Comparison of ENCODE assay signal across 9 cellular contexts in genomic region chr9:91415290-91415689, GRCh38. TPM values are rescaled to one million over a fixed set of nuclear protein-coding genes. Genes with fewer than 3 reads are reported as not detected.
DNase-seq lines count a peak whose midpoint lies in the region; ATAC-seq, FAIRE-seq and TF ChIP-seq lines count a peak whose summit lies in the region.
"Had no signal": no experiment of that assay in that cellular context is flagged by ENCODE, and none has a peak within 500 bp of the region (broad histone marks: within the 10 kb centered on the region; RNA-seq: fewer than 3 reads in every experiment).

No MANE protein-coding gene starts in this region.

- ATAC-seq in GM19467 (IDR thresholded peaks at IDR 0.05; ENCODE audit: unreplicated experiment) (peak; percentile 88), HG03135 (IDR thresholded peaks at IDR 0.05; ENCODE audit: unreplicated experiment) (peak; percentile 96)

- DNase-seq in GM12891 (ENCODE audit: insufficient read length, low spot score) (no peak), NCI-H2107 (lab: John Stamatoyannopoulos, UW) (no peak), NCI-H345 treated with DMSO at 0.1 percent for 48 hours (lab: John Stamatoyannopoulos, UW; ENCODE audit: unreplicated experiment) (no peak), Calu3 (no peak), HFFc6 (no peak)
- no peak for DNase-seq in activated CD4-positive, alpha-beta memory T cell treated with anti-CD3 and anti-CD28 coated beads, Interleukin-2, amount 10 ng/mL, durations not matched to agents 7 days and 5 days

- no peaks in the 10 kb centered on the region for H3K27me3 Mint-ChIP-seq in activated CD4-positive, alpha-beta memory T cell treated with anti-CD3 and anti-CD28 coated beads, Interleukin-2, amount 10 ng/mL, durations not matched to agents 7 days and 5 days
- H3K27me3 Mint-ChIP-seq in Calu3 (ENCODE audit: unreplicated experiment) = no peaks in the 10 kb centered on the region
- peaks cover 3% of the 10 kb centered on the region; the same call in 1 of the 2 replicates for H3K27me3 Mint-ChIP-seq in HFFc6 (ENCODE audit: insufficient read depth)

- intact Hi-C loops in Calu3 (cut with micrococcal nuclease; ENCODE audit: unreplicated experiment) = no loop called here

- FAIRE-seq in GM12891 (lab: Jason Lieb, UNC) = peak; percentile 86

- H3K27ac Mint-ChIP-seq in activated CD4-positive, alpha-beta memory T cell treated with anti-CD3 and anti-CD28 coated beads, Interleukin-2, amount 10 ng/mL, durations not matched to agents 7 days and 5 days = peak overlapping the region; percentile 4
- no peak overlapping the region for H3K27ac Mint-ChIP-seq in Calu3 (ENCODE audit: unreplicated experiment)
- no peak overlapping the region for H3K27ac Mint-ChIP-seq in HFFc6

- peaks cover 87% of the 10 kb centered on the region for H3K4me1 Mint-ChIP-seq in activated CD4-positive, alpha-beta memory T cell treated with anti-CD3 and anti-CD28 coated beads, Interleukin-2, amount 10 ng/mL, durations not matched to agents 7 days and 5 days
- H3K4me1 Mint-ChIP-seq in Calu3 (ENCODE audit: low read depth, unreplicated experiment) (peaks cover 23% of the 10 kb centered on the region), HFFc6 (ENCODE audit: low read depth) (peaks cover 97% of the 10 kb centered on the region)

- H3K36me3 Mint-ChIP-seq in activated CD4-positive, alpha-beta memory T cell treated with anti-CD3 and anti-CD28 coated beads, Interleukin-2, amount 10 ng/mL, durations not matched to agents 7 days and 5 days (ENCODE audit: low read depth) = peaks cover 63% of the 10 kb centered on the region
- H3K36me3 Mint-ChIP-seq in Calu3 (ENCODE audit: insufficient read depth, unreplicated experiment) (peaks cover 19% of the 10 kb centered on the region), HFFc6 (ENCODE audit: low read depth) (peaks cover 18% of the 10 kb centered on the region)
- H3K36me3 Mint-ChIP-seq: IgD-negative memory B cell had no signal

- H3K9me3 Mint-ChIP-seq in activated CD4-positive, alpha-beta memory T cell treated with anti-CD3 and anti-CD28 coated beads, Interleukin-2, amount 10 ng/mL, durations not matched to agents 7 days and 5 days = no peaks in the 10 kb centered on the region
- H3K9me3 Mint-ChIP-seq in Calu3 (ENCODE audit: low read depth, unreplicated experiment) = no peaks in the 10 kb centered on the region
- no peaks in the 10 kb centered on the region for H3K9me3 Mint-ChIP-seq in HFFc6
- H3K9me3 Mint-ChIP-seq: IgD-negative memory B cell had no signal

- no peak for TF ChIP-seq POLR2A in GM12891 (IDR thresholded peaks at IDR 0.05; ENCODE audit: low read depth, low read length)

- TF ChIP-seq CTCF in Calu3 (IDR thresholded peaks at IDR 0.05; ENCODE audit: unreplicated experiment) (no peak), HFFc6 (IDR thresholded peaks at IDR 0.05) (no peak)

- CTCF ChIA-PET in activated CD4-positive, alpha-beta memory T cell treated with anti-CD3 and anti-CD28 coated beads, Interleukin-2, amount 10 ng/mL, durations not matched to agents 7 days and 5 days (lab: Charles Lee) = interaction anchor here (0.8 kb wide), 1 partner anchor 19 kb away, joined by 4 read pairs; no protein-coding TSS in a partner anchor
- CTCF ChIA-PET in Calu3 (lab: Charles Lee) = interaction anchor here (1.0 kb wide), 1 partner anchor 18 kb away, joined by 3 read pairs; no protein-coding TSS in a partner anchor

- POLR2A ChIA-PET in activated CD4-positive, alpha-beta memory T cell treated with anti-CD3 and anti-CD28 coated beads, Interleukin-2, amount 10 ng/mL, durations not matched to agents 7 days and 5 days (lab: Charles Lee) = interaction anchor here (1.0 to 2.3 kb wide), 3 partner anchors 10 to 58 kb away, joined by 3 to 21 read pairs (median 15); partner anchors contain the start of gene NFIL3

- no TSS peak for BruUV-seq in Calu3 (replicated peaks; lab: Mats Ljungman, UMichigan)

- peak overlapping the region; percentile 22 for H3K4me3 Mint-ChIP-seq in activated CD4-positive, alpha-beta memory T cell treated with anti-CD3 and anti-CD28 coated beads, Interleukin-2, amount 10 ng/mL, durations not matched to agents 7 days and 5 days
- H3K4me3 Mint-ChIP-seq in Calu3 (ENCODE audit: low read depth, unreplicated experiment) (no peak overlapping the region), HFFc6 (no peak overlapping the region)

TF ChIP-seq in GM12891, 5 proteins besides CTCF, POLR2A, EP300 and RAD21:
- TF ChIP-seq POLR2AphosphoS5 (IDR thresholded peaks at IDR 0.05; ENCODE audit: low read depth, low read length) = no peak
- TF ChIP-seq SPI1 (IDR thresholded peaks at IDR 0.05; ENCODE audit: low read depth, low read length) = peak; percentile 42; the same call in 1 of the 2 replicates

RNA-seq across cellular contexts. Expression of gene NFIL3, which starts 8.3 kb away (rescaled TPM):
- 2.5 TPM for polyA plus RNA-seq in GM12891 (2012; ENCODE audit: low read depth, missing spikeins)
- total RNA-seq in activated CD4-positive, alpha-beta memory T cell treated with anti-CD3 and anti-CD28 coated beads, Interleukin-2, amount 10 ng/mL, durations not matched to agents 7 days and 5 days = 100 to 1,000 TPM in 1 of 2 experiments, 10 to 100 TPM in 1; 98.9 to 100 TPM
- total RNA-seq in Calu3 (2022) = 12.4 and 13.3 TPM in 2 replicates
- 10 to 100 TPM; 11.8 to 18.5 (median 17.4) TPM for total RNA-seq in HFFc6 (2021; fragmentation: NEBNext Ultra II Directional; extraction: Animal tissue kit (Norgen Biotek cat#: 25700))

RNA-seq across cellular contexts. Expression of gene AUH, which starts 53.6 kb away (rescaled TPM):
- polyA plus RNA-seq in GM12891 (2012; ENCODE audit: low read depth, missing spikeins) = 3.1 TPM
- total RNA-seq in activated CD4-positive, alpha-beta memory T cell treated with anti-CD3 and anti-CD28 coated beads, Interleukin-2, amount 10 ng/mL, durations not matched to agents 7 days and 5 days = 10 to 100 TPM; 34.8 to 39.3 TPM
- total RNA-seq in Calu3 (2022) = 12.6 and 13.4 TPM in 2 replicates
- total RNA-seq in HFFc6 (2021; fragmentation: NEBNext Ultra II Directional; extraction: Animal tissue kit (Norgen Biotek cat#: 25700)) = 10 to 100 TPM in 4 of 6 experiments, 1 to 10 TPM in 2; 9.8 to 11.3 (median 10.6) TPM
